Comparison of ENCODE assay signal across 9 cellular contexts in the genomic region with DNA sequence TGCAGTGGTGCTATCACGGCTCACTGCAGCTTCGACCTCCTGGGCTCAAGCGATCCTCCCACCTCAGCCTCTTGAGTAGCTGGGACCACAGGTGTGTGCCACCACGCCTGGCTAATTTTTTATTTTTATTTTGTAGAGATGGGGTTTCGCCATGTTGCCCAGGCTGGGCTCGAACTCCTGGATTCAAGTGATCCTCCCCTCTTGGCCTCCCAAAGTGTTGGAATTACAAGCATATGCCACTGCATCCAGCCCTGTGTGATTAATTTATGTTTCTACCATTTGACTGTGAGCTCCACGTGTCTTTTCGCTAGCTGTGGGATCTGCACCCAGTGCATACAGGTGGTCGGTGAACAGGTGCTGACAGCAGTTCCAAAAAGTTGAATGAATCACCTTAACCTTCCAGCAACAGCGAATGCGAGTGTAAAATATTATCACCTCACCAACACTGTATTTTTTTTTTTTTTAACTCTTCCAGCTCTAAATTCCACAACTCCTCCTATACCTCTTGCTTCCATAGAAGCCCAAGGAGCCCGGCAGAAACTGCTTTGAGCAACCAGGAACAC. TPM values are rescaled to one million over a fixed set of nuclear protein-coding genes. Genes with fewer than 3 reads are reported as not detected.
DNase-seq lines count a peak whose midpoint lies in the region; ATAC-seq and TF ChIP-seq lines count a peak whose summit lies in the region.
"Had no signal": no experiment of that assay in that cellular context is flagged by ENCODE, and none has a peak within 500 bp of the region (broad histone marks: within the 10 kb centered on the region; RNA-seq: fewer than 3 reads in every experiment).

No MANE protein-coding gene starts in this region.

- no peak overlapping the region for H3K56ac ChIP-seq in IMR-90 (ENCODE audit: extremely low read depth, insufficient read depth, low read length)

- ATAC-seq in GM21619 (IDR thresholded peaks at IDR 0.05; ENCODE audit: unreplicated experiment) (peak; percentile 19), IMR-90 (ENCODE audit: low read depth) (no peak)

- peak overlapping the region; percentile 58; the same call in 1 of the 2 replicates for H2AK5ac ChIP-seq in IMR-90 (ENCODE audit: low read depth, low read length)

- H4K91ac ChIP-seq in IMR-90 (ENCODE audit: insufficient read depth, low read depth, low read length) = no peak overlapping the region

- H3K4me2 ChIP-seq in DOHH2 (ENCODE audit: low read length) (peak overlapping the region; percentile 87), IMR-90 (ENCODE audit: low read depth, low read length) (peak overlapping the region; percentile 7; the same call in 1 of the 2 replicates)

- no peak overlapping the region for H2BK20ac ChIP-seq in IMR-90 (ENCODE audit: low read depth, low read length)

- no peak overlapping the region for H2BK120ac ChIP-seq in IMR-90 (ENCODE audit: low read depth, low read length)

- in situ Hi-C loops in IMR-90 (cut with MboI; ENCODE audit: low sequenced_read_pairs) = no loop called here

- H3K27me3 ChIP-seq in DOHH2 (ENCODE audit: control insufficient read depth, low read length) (no peaks in the 10 kb centered on the region), IMR-90 (ENCODE audit: control insufficient read depth, insufficient read depth, low read length) (no peaks in the 10 kb centered on the region), thymus (ENCODE audit: control insufficient read depth, insufficient read depth) (no peaks in the 10 kb centered on the region)
- H3K27me3 ChIP-seq: thyroid gland had no signal

- DNase-seq in IMR-90 (no peak), fibroblast of the aortic adventitia (ENCODE audit: low read depth) (no peak), NCI-H1092 (lab: John Stamatoyannopoulos, UW) (no peak), AG08395 (ENCODE audit: low spot score) (no peak)
- DNase-seq in stimulated activated CD4-positive, alpha-beta T cell treated with anti-CD3 and anti-CD28 coated beads, Interleukin-2, amount 100 ng/mL, for 48 hours = no peak

- H3K23ac ChIP-seq in IMR-90 (ENCODE audit: low read depth, low read length) = no peak overlapping the region

- dilution Hi-C loops in IMR-90 (cut with HindIII; ENCODE audit: low sequenced_read_pairs, unreplicated experiment) = no loop called here

- CTCF ChIA-PET in IMR-90 (lab: Yijun Ruan, JAX) = interaction anchor here (1.4 kb wide), 1 partner anchor 253 kb away, joined by 3 read pairs; no protein-coding TSS in a partner anchor

- WGBS in IMR-90 (ENCODE audit: extremely low coverage in 2 of 2, insufficient read length in 1 of 2), 2 experiments = 63% methylated on average over 3 of the region's 12 CpGs; no CpG with 5 or more reads in 1 of the 2 experiments
- WGBS in thymus = 50% methylated on average over 12 of the region's 12 CpGs

- peak overlapping the region; percentile 48 for H2AFZ ChIP-seq in IMR-90 (replicated peaks; ENCODE audit: low read length, poor library complexity)

- H3K9ac ChIP-seq in IMR-90 (ENCODE audit: low read depth, low read length) = no peak overlapping the region

- H2BK15ac ChIP-seq in IMR-90 (ENCODE audit: low read depth, low read length) = peak overlapping the region; percentile 36; the same call in 1 of the 3 replicates

- no peaks in the 10 kb centered on the region for H3K9me2 ChIP-seq in DOHH2 (replicated peaks; ENCODE audit: control insufficient read depth, low read length)

- no peaks in the 10 kb centered on the region for H3K79me2 ChIP-seq in DOHH2 (ENCODE audit: control insufficient read depth, low read length)

- no peak for TF ChIP-seq POLR2A in IMR-90 (IDR thresholded peaks at IDR 0.05; ENCODE audit: low read depth, low read length)

- intact Hi-C loops in IMR-90 (cut with micrococcal nuclease) = loop anchor here (1.0 to 5.0 kb wide), 4 partner anchors 47 to 249 kb away; no protein-coding TSS in a partner anchor

- BruUV-seq in IMR-90 (replicated peaks; lab: Mats Ljungman, UMichigan) = no TSS peak

- H4K8ac ChIP-seq in IMR-90 (ENCODE audit: low read depth in 2 of 2, low read length in 2 of 2) = peak overlapping the region; percentile 22 to 83; a peak in 2 of 4 replicates

- TF ChIP-seq RAD21 in IMR-90 (IDR thresholded peaks at IDR 0.05; ENCODE audit: low read length) = no peak

- POLR2A ChIA-PET in IMR-90 (lab: Charles Lee; ENCODE audit: unreplicated experiment) = no interaction called here

- H3K4me1 ChIP-seq in DOHH2 (ENCODE audit: control insufficient read depth, low read length) (peaks cover 24% of the 10 kb centered on the region), IMR-90 (ENCODE audit: control insufficient read depth, insufficient read depth, low read length) (no peaks in the 10 kb centered on the region), thymus (ENCODE audit: control insufficient read depth, insufficient read depth, low read length) (peaks cover 9% of the 10 kb centered on the region)

- TF ChIP-seq CTCF in DOHH2 (IDR thresholded peaks at IDR 0.05; ENCODE audit: low read depth, low read length, poor library complexity, severe bottlenecking) (no peak), IMR-90 (conservative IDR thresholded peaks at IDR 0.05; ENCODE audit: low read depth, low read length) (no peak), fibroblast of the aortic adventitia (IDR thresholded peaks at IDR 0.05; ENCODE audit: insufficient read depth, low read length) (no peak)

- no peaks in the 10 kb centered on the region for H3K79me1 ChIP-seq in IMR-90 (ENCODE audit: low read depth in 1 of 2, low read length in 2 of 2)

- H2AK9ac ChIP-seq in IMR-90 (replicated peaks; ENCODE audit: low read depth, low read length, poor library complexity) = no peak overlapping the region

- no peak overlapping the region for H3K4ac ChIP-seq in IMR-90 (ENCODE audit: low read depth, low read length)

- no peaks in the 10 kb centered on the region for H3K9me1 ChIP-seq in IMR-90 (ENCODE audit: insufficient read depth, low read length)

- no peaks in the 10 kb centered on the region for H3F3A ChIP-seq in DOHH2 (ENCODE audit: control insufficient read depth, insufficient read depth)

- H4K5ac ChIP-seq in IMR-90 (ENCODE audit: low read depth, low read length) = no peak overlapping the region

- 0 out of 2 replicates have a peak overlapping the region, but pooled peaks have one; percentile 21 for H3K27ac ChIP-seq in DOHH2 (ENCODE audit: low read depth, low read length)
- H3K27ac ChIP-seq in IMR-90 (ENCODE audit: insufficient read depth, low read length) = no peak overlapping the region
- peak overlapping the region; percentile 64 for H3K27ac ChIP-seq in thymus (ENCODE audit: low read depth)

- H3K36me3 ChIP-seq in DOHH2 (ENCODE audit: control insufficient read depth, low read length) = no peaks in the 10 kb centered on the region
- no peaks in the 10 kb centered on the region for H3K36me3 ChIP-seq in IMR-90 (ENCODE audit: control insufficient read depth, insufficient read depth, low read length)
- no peaks in the 10 kb centered on the region for H3K36me3 ChIP-seq in thymus (ENCODE audit: control insufficient read depth, insufficient read depth)
- H3K36me3 ChIP-seq: thyroid gland had no signal

- H3K14ac ChIP-seq in IMR-90 (replicated peaks; ENCODE audit: low read depth, low read length) = no peak overlapping the region

- H3K4me3 ChIP-seq in DOHH2 (ENCODE audit: low read length) = peak overlapping the region; percentile 95
- H3K4me3 ChIP-seq in IMR-90 (ENCODE audit: insufficient read depth, low read depth, low read length) = no peak overlapping the region
- peak overlapping the region; percentile 41 for H3K4me3 ChIP-seq in fibroblast of the aortic adventitia (ENCODE audit: low read depth, low read length)
- peak overlapping the region; percentile 69 for H3K4me3 ChIP-seq in thymus (ENCODE audit: low read length)

- no peaks in the 10 kb centered on the region for H4K20me1 ChIP-seq in DOHH2 (ENCODE audit: control insufficient read depth, insufficient read depth, low read depth, low read length)
- no peaks in the 10 kb centered on the region for H4K20me1 ChIP-seq in IMR-90 (ENCODE audit: insufficient read depth, low read length)

- H3K18ac ChIP-seq in IMR-90 (ENCODE audit: low read depth, low read length) = no peak overlapping the region

- no peak overlapping the region for H2BK5ac ChIP-seq in IMR-90 (ENCODE audit: low read depth, low read length, poor library complexity, severe bottlenecking)

- H3K9me3 ChIP-seq in DOHH2 (ENCODE audit: control insufficient read depth, insufficient read depth, low read length) (no peaks in the 10 kb centered on the region), IMR-90 (ENCODE audit: control insufficient read depth, insufficient read depth, low read length) (no peaks in the 10 kb centered on the region), thymus (ENCODE audit: control insufficient read depth) (no peaks in the 10 kb centered on the region)
- H3K9me3 ChIP-seq: thyroid gland had no signal

TF ChIP-seq in IMR-90, 13 proteins besides CTCF, POLR2A, EP300 and RAD21:
- TF ChIP-seq CEBPB (IDR thresholded peaks at IDR 0.05; ENCODE audit: low read depth, low read length) (no peak), ELK1 (IDR thresholded peaks at IDR 0.05; ENCODE audit: borderline replicate concordance, low read depth, low read length) (no peak), RFX5 (IDR thresholded peaks at IDR 0.05; ENCODE audit: low read depth, low read length) (no peak), MAZ (IDR thresholded peaks at IDR 0.05; ENCODE audit: borderline replicate concordance, low read depth, low read length) (no peak)

RNA-seq across cellular contexts. Expression of gene NUDT7, which starts 0.5 kb away (rescaled TPM):
- total RNA-seq in IMR-90 (2012; rRNA removed) (3.9 and 4.3 TPM in 2 replicates), fibroblast of the aortic adventitia (ENCODE audit: low replicate concordance) (5.8 and 9.2 TPM in 2 replicates)
- polyA plus RNA-seq in IMR-90 (2012; rRNA removed) (4.2 and 6.2 TPM in 2 replicates), thymus (20.5 TPM)
- 2.2 and 3.7 TPM in 2 replicates for polyA plus RNA-seq in IMR-90 (2012; cell fraction: cytosol; rRNA removed)
- polyA plus RNA-seq in IMR-90 (2012; cell fraction: nucleus; rRNA removed; ENCODE audit: low replicate concordance) = 2.4 and 5.8 TPM in 2 replicates
